6 cellular contexts compared by ENCODE assay signal in the genomic region with DNA sequence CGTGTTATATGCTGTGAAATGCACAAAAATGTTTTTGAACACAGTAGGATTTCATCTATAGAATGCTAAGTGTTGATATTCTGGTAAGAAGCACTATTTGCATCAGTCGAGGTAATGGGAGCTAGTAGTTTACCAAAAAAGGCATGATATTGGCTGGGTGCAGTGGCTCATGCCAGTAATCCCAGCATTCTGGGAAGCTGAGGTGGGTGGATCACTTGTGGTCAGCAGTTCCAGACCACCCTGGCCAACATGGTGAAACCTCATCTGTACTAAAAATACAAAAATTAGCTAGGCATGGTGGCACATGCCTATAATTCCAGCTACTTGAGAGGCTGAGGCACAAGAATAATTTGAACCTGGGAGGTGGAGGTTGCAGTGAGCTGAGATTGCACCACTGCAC.
DNase-seq lines count a peak whose midpoint lies in the region; FAIRE-seq and TF ChIP-seq lines count a peak whose summit lies in the region.
"Not testable (repeated sequence)": the region's sequence is repeated elsewhere in the genome, so short reads cannot be mapped to it uniquely, and the experiment has no call there.

No MANE protein-coding gene starts in this region.

- TF ChIP-seq CTCF in astrocyte (IDR thresholded peaks at IDR 0.05; ENCODE audit: insufficient read depth, low read depth, low read length) = not testable (repeated sequence)

- H3K27ac ChIP-seq in HUES64 (ENCODE audit: low read depth, low read length) = peak overlapping the region; percentile 93; the same call in 1 of the 2 replicates
- H3K27ac ChIP-seq in astrocyte (ENCODE audit: low read depth, low read length) = not testable (repeated sequence)

- not testable (repeated sequence) for H4K20me1 ChIP-seq in astrocyte (ENCODE audit: insufficient read depth, low read length)

- H3K27me3 Mint-ChIP-seq in astrocyte (ENCODE audit: low read depth, unreplicated experiment) = not testable (repeated sequence)

- H3K9me3 Mint-ChIP-seq in astrocyte (ENCODE audit: unreplicated experiment) = not testable (repeated sequence)

- H3K36me3 Mint-ChIP-seq in astrocyte (ENCODE audit: low read depth, unreplicated experiment) = not testable (repeated sequence)

- peak; percentile 20 for FAIRE-seq in astrocyte (lab: Jason Lieb, UNC)

- not testable (repeated sequence) for H3K4me3 Mint-ChIP-seq in astrocyte (ENCODE audit: unreplicated experiment)

- WGBS in HUES64 = 65% methylated on average over 2 of the region's 2 CpGs

- H3K4me3 ChIP-seq in HUES64 (ENCODE audit: low read length); astrocyte (ENCODE audit: insufficient read depth, low read depth, low read length); skeletal muscle cell (ENCODE audit: low read depth, low read length): not testable (repeated sequence)

- H3K79me2 ChIP-seq in astrocyte (ENCODE audit: insufficient read depth, low read length) = not testable (repeated sequence)

- peaks cover 26% of the 10 kb centered on the region for H3K4me1 Mint-ChIP-seq in astrocyte (ENCODE audit: low read depth, unreplicated experiment)

- peak overlapping the region; percentile 22 for H3K27ac Mint-ChIP-seq in astrocyte (ENCODE audit: unreplicated experiment)

- H2AFZ ChIP-seq in astrocyte (ENCODE audit: low read depth, low read length) = not testable (repeated sequence)

- H3K9me3 ChIP-seq in HUES64 (ENCODE audit: insufficient read depth, low read depth, low read length); astrocyte (ENCODE audit: insufficient read depth, low read depth, low read length): not testable (repeated sequence)

- not testable (repeated sequence) for H3K9ac ChIP-seq in HUES64 (ENCODE audit: low read depth, low read length); astrocyte (ENCODE audit: low read length)

- H3K4me1 ChIP-seq in HUES64 (ENCODE audit: insufficient read depth, low read length) = peaks cover 67% of the 10 kb centered on the region
- H3K4me1 ChIP-seq in astrocyte (ENCODE audit: insufficient read depth, low read length) = not testable (repeated sequence)

- H3K36me3 ChIP-seq in HUES64 (ENCODE audit: insufficient read depth, low read length); astrocyte (ENCODE audit: insufficient read depth, low read length): not testable (repeated sequence)

- not testable (repeated sequence) for H3K27me3 ChIP-seq in HUES64 (ENCODE audit: insufficient read depth, low read length); astrocyte (ENCODE audit: insufficient read depth, low read length)

- DNase-seq in H4 (ENCODE audit: low spot score) (peak; percentile 20), astrocyte (ENCODE audit: low read depth) (peak; percentile 20), fibroblast of peridontal ligament (ENCODE audit: extremely low read depth) (peak; percentile 36), myocyte (ENCODE audit: low read depth) (peak; percentile 81), skeletal muscle cell (ENCODE audit: low read depth) (peak; percentile 1)

- not testable (repeated sequence) for H3K4me2 ChIP-seq in astrocyte (ENCODE audit: low read length)

Comparison
In these comparisons a context has a peak if more than half of its experiments do, and no peak if none do; other contexts are left out.
1. DNase-seq: peak in every context shown above with its lines; median percentile 81 in myocyte; 36 in fibroblast of peridontal ligament; 20 in H4; 20 in astrocyte; 1 in skeletal muscle cell.